Comparison of ENCODE assay signal across 9 cellular contexts in the genomic region with DNA sequence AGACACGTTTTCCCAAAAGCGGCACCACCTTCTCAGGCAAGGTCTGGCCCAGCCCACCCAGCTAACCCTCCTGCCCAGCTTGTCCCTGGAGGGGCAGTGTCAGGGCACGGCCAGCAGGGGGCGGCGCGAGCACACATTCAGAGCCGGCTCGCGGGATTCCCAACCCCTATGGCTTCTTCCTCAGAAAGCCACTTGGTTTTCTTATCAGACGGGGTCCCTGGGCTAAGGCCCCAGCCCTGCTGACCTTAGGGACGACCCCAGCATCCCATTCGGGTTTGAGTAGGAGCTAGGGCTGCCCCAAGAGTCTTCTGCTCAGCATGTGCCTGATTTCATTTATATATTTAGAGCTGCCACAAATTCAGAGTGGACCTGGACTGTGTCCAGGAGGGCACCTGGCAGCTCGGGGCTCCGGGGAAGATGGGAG. TPM values are rescaled to one million over a fixed set of nuclear protein-coding genes. Genes with fewer than 3 reads are reported as not detected.
DNase-seq lines count a peak whose midpoint lies in the region; ATAC-seq and TF ChIP-seq lines count a peak whose summit lies in the region.
"Had no signal": no experiment of that assay in that cellular context is flagged by ENCODE, and none has a peak within 500 bp of the region (broad histone marks: within the 10 kb centered on the region; RNA-seq: fewer than 3 reads in every experiment).

No MANE protein-coding gene starts in this region.

- H3K27me3 Mint-ChIP-seq in osteocyte (ENCODE audit: unreplicated experiment), result no peaks in the 10 kb centered on the region

- peaks cover 0 to 10% (median 4%) of the 10 kb centered on the region in 3 donors for H3K4me1 ChIP-seq in gastroesophageal sphincter
- H3K4me1 ChIP-seq in thoracic aorta (ENCODE audit: control insufficient read depth in 1 of 2, low read depth in 2 of 2), result peaks cover 0 to 2% of the 10 kb centered on the region in 2 donors

- H3K4me1 Mint-ChIP-seq in osteocyte (ENCODE audit: unreplicated experiment), result peaks cover 5% of the 10 kb centered on the region

- no peaks in the 10 kb centered on the region for H3K27me3 ChIP-seq in gastroesophageal sphincter
- no peaks in the 10 kb centered on the region for H3K27me3 ChIP-seq in thoracic aorta (replicated peaks; ENCODE audit: insufficient read depth)

- WGBS in gastroesophageal sphincter (ENCODE audit: low coverage in 1 of 2), 2 donors, result 0% methylated on average over 2 to 5 of the region's 14 CpGs

- TF ChIP-seq POLR2A in gastroesophageal sphincter (IDR thresholded peaks at IDR 0.05), result no peak

- H3K9me3 Mint-ChIP-seq in osteocyte (ENCODE audit: unreplicated experiment), result no peaks in the 10 kb centered on the region

- H3K9me3 ChIP-seq in gastroesophageal sphincter (no peaks in the 10 kb centered on the region), thoracic aorta (no peaks in the 10 kb centered on the region)

- DNase-seq in CMK (ENCODE audit: low read depth) (peak; percentile 67), KG1 (lab: John Stamatoyannopoulos, UW) (peak; percentile 41), SK-N-DZ (ENCODE audit: low spot score) (peak; percentile 73), activated gamma-delta T cell treated with Interleukin-2 at 50 U/mL for 16 hours (peak; percentile 67), osteocyte (ENCODE audit: extremely low spot score, unreplicated experiment) (peak; percentile 92), thoracic aorta (ENCODE audit: low spot score) (peak; percentile 13)

- TF ChIP-seq CTCF in gastroesophageal sphincter (IDR thresholded peaks at IDR 0.05), result peak; percentile 89 to 97 (median 92)
- peak; percentile 98 for TF ChIP-seq CTCF in osteocyte (IDR thresholded peaks at IDR 0.05)
- peak; percentile 98 for TF ChIP-seq CTCF in thoracic aorta (IDR thresholded peaks at IDR 0.05)

- H3K36me3 Mint-ChIP-seq in osteocyte (ENCODE audit: unreplicated experiment), result peaks cover 2% of the 10 kb centered on the region

- no peak overlapping the region for H3K4me3 Mint-ChIP-seq in osteocyte (ENCODE audit: unreplicated experiment)

- ATAC-seq in GM21390 (IDR thresholded peaks at IDR 0.05; ENCODE audit: unreplicated experiment), result peak; percentile 86
- peak; percentile 87 for ATAC-seq in gastroesophageal sphincter
- ATAC-seq in thoracic aorta (ENCODE audit: insufficient number of reproducible peaks, low FRiP score, low read depth), result no peak

- H3K4me3 ChIP-seq in gastroesophageal sphincter (peak overlapping the region in 1 of 2 donors; percentile 26), thoracic aorta (peak overlapping the region; percentile 58)

- H3K27ac ChIP-seq in gastroesophageal sphincter (no peak overlapping the region), thoracic aorta (no peak overlapping the region)

- TF ChIP-seq EP300 in gastroesophageal sphincter (IDR thresholded peaks at IDR 0.05), result no peak

- no peak overlapping the region for H3K27ac Mint-ChIP-seq in osteocyte (ENCODE audit: unreplicated experiment)

- H3K36me3 ChIP-seq in gastroesophageal sphincter (no peaks in the 10 kb centered on the region), thoracic aorta (no peaks in the 10 kb centered on the region)

RNA-seq across cellular contexts. Expression of gene RLBP1, which starts 14.5 kb away (rescaled TPM):
- polyA plus RNA-seq in SK-N-DZ (2014; cell fraction: cytosol; rRNA removed), result not detected in 2 replicates
- not detected in 2 replicates for polyA plus RNA-seq in SK-N-DZ (2014; cell fraction: nucleus; rRNA removed)
- under 1 TPM in 1 of 4 donors, not detected in 3; 0.64 TPM for total RNA-seq in gastroesophageal sphincter
- total RNA-seq in osteocyte, result not detected in 2 replicates
- total RNA-seq in thoracic aorta, result not detected
- total RNA-seq: activated CD8-positive, alpha-beta memory T cell treated with anti-CD3 and anti-CD28 coated beads for 36 hours had no signal

RNA-seq across cellular contexts. Expression of gene FANCI, which starts 36.9 kb away (rescaled TPM):
- polyA plus RNA-seq in SK-N-DZ (2014; cell fraction: cytosol; rRNA removed), result 113 and 127 TPM in 2 replicates
- 205 and 223 TPM in 2 replicates for polyA plus RNA-seq in SK-N-DZ (2014; cell fraction: nucleus; rRNA removed)
- 10 to 100 TPM in 1 of 4 donors, 1 to 10 TPM in 3; 1.9 to 12.5 (median 7.1) TPM for total RNA-seq in gastroesophageal sphincter
- total RNA-seq in osteocyte, result 11.3 and 14.9 TPM in 2 replicates
- 10 to 100 TPM in 1 of 2 donors, 1 to 10 TPM in 1; 3.0 to 16.2 TPM for total RNA-seq in thoracic aorta

Comparison
In these comparisons a context has a peak if more than half of its experiments do, and no peak if none do; other contexts are left out.
1. DNase-seq: peak in every context shown above with its lines; median percentile 92 in osteocyte; 73 in SK-N-DZ; 67 in CMK; 67 in activated gamma-delta T cell treated with Interleukin-2 at 50 U/mL for 16 hours; 41 in KG1; 13 in thoracic aorta.